13 cellular contexts compared by ENCODE assay signal in the genomic region with DNA sequence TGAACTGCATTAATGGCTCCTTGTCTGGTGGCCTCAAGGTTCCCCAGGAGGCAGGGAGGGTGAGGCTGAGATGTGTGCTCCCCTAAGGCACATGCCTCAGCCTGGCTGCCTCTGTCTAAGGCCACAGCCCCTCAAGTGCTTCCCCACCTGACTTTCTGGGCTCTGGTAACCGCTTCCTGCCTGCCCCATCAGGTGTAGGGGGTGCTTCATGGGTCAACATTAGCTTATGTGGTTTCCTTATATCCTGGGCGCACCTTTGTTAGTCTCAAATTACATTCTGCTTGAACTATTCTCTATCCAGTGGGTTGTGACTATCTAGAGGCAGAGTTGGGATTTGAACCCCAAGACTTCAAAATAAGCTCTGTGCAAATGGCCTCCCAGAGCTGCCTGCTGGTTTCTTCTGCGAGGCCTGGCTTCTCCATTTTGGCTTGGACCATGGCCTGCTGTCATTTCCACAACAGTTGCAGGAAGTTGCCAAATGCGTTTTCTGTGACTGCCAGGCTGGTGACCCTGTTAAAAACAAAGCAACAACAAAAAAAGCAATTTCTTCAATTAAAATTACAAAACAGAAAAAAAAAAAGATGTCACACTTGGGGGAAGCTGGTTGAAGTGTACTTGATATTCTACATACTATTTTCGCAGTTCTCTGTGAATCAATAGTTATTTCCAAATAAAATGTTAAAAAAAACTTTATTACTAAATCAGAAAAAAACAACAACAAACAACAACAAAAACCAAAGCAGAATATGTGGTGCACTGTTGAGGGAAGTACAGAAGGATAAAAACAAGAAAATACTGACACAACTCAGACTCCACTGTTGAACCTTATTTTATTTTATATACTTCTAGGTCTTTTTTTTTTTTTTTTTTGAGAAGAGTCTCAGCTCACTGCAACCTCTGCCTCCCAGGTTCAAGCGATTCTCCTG. TPM values are rescaled to one million over a fixed set of nuclear protein-coding genes. Genes with fewer than 3 reads are reported as not detected.
A peak's percentile ranks its signal among the peaks of the same experiment; 100 is the strongest.
DNase-seq lines count a peak whose midpoint lies in the region; ATAC-seq and TF ChIP-seq lines count a peak whose summit lies in the region.
"Had no signal": no experiment of that assay in that cellular context is flagged by ENCODE, and none has a peak within 500 bp of the region (broad histone marks: within the 10 kb centered on the region; RNA-seq: fewer than 3 reads in every experiment).

No MANE protein-coding gene starts in this region.

- peaks cover 5 to 12% (median 9%) of the 10 kb centered on the region in 3 donors for H3K9me3 Mint-ChIP-seq in T-cell

- no peaks in the 10 kb centered on the region for H3K27me3 Mint-ChIP-seq in T-cell
- H3K27me3 Mint-ChIP-seq: activated B cell treated with CpG ODN at 0.5 μM for 24 hours had no signal

- no peak overlapping the region for H3K9ac ChIP-seq in liver (ENCODE audit: low read depth in 1 of 2, low read length in 2 of 2)
- H3K9ac ChIP-seq: GM23248 had no signal

- H3K27ac ChIP-seq in liver (ENCODE audit: low read depth in 1 of 2, low read length in 2 of 2) = no peak overlapping the region
- H3K27ac ChIP-seq: C4-2B, GM23248 had no signal

- H3K9me3 ChIP-seq in liver (ENCODE audit: control insufficient read depth in 4 of 4, low read length in 3 of 4) = no peaks in the 10 kb centered on the region

- H3K4me1 Mint-ChIP-seq in T-cell = peaks cover 12 to 14% (median 14%) of the 10 kb centered on the region in 3 donors
- H3K4me1 Mint-ChIP-seq: activated B cell treated with CpG ODN at 0.5 μM for 24 hours had no signal

- ATAC-seq in T-cell (replicated peaks in 1 of 4) = peak; percentile 53 to 89 (median 64)

- no peaks in the 10 kb centered on the region for H3K27me3 ChIP-seq in liver (ENCODE audit: control insufficient read depth in 4 of 4, insufficient read depth in 4 of 4, low read length in 3 of 4)

- TF ChIP-seq RAD21 in liver (IDR thresholded peaks at IDR 0.05) = no peak

- CTCF ChIA-PET in T-cell (lab: Charles Lee) = interaction anchor here (0.6 kb wide), 2 partner anchors 562 to 678 kb away, joined by 4 read pairs; no protein-coding TSS in a partner anchor

- WGBS in liver = 87% methylated on average over 6 of the region's 6 CpGs

- H3K27ac Mint-ChIP-seq in T-cell = peak overlapping the region; percentile 80 to 85
- H3K27ac Mint-ChIP-seq: activated B cell treated with CpG ODN at 0.5 μM for 24 hours had no signal

- H3K36me3 Mint-ChIP-seq in T-cell = peaks cover 23% of the 10 kb centered on the region

- H3K4me1 ChIP-seq in liver (ENCODE audit: control insufficient read depth in 4 of 4, insufficient read depth in 4 of 4, low read length in 3 of 4) = no peaks in the 10 kb centered on the region

- peak; percentile 65 to 75 for DNase-seq in AML-193 (lab: John Stamatoyannopoulos, UW)
- DNase-seq in COLO668 (lab: John Stamatoyannopoulos, UW; ENCODE audit: unreplicated experiment) = peak; percentile 24
- peak in 3 of 34 experiments; percentile 16 to 43 (median 26) for DNase-seq in T-cell
- no peak for DNase-seq in NCI-H524 treated with DMSO at 0.1 percent for 48 hours (lab: John Stamatoyannopoulos, UW)
- no peak for DNase-seq in globus pallidus (ENCODE audit: low spot score)
- no peak for DNase-seq in erythroblast (lab: John Stamatoyannopoulos, UW)
- DNase-seq in GM03348 (ENCODE audit: low spot score) = no peak
- DNase-seq: activated B cell treated with CpG ODN at 0.5 μM for 24 hours; GM23248; SHP77; stimulated activated CD4-positive, alpha-beta T cell treated with anti-CD3 and anti-CD28 coated beads, Interleukin-15, amount 100 ng/mL, for 24 hours had no signal

- no peak overlapping the region for H3K4me3 ChIP-seq in liver (ENCODE audit: low read depth in 1 of 3, low read length in 3 of 3)
- H3K4me3 ChIP-seq: GM23248 had no signal

- TF ChIP-seq POLR2A in erythroblast (IDR thresholded peaks at IDR 0.05; ENCODE audit: low read length) = no peak

- no peaks in the 10 kb centered on the region for H3K36me3 ChIP-seq in liver (ENCODE audit: control insufficient read depth in 4 of 4, insufficient read depth in 3 of 4, low read depth in 1 of 4, low read length in 3 of 4)

- no peak for TF ChIP-seq CTCF in liver (IDR thresholded peaks at IDR 0.05; ENCODE audit: low read depth, low read length, missing input control)

- POLR2A ChIA-PET in T-cell (lab: Charles Lee) = interaction anchor here (0.6 kb wide), 2 partner anchors 38 to 817 kb away, joined by 3 read pairs; no protein-coding TSS in a partner anchor

- no peak overlapping the region for H3K4me3 Mint-ChIP-seq in T-cell
- H3K4me3 Mint-ChIP-seq: activated B cell treated with CpG ODN at 0.5 μM for 24 hours had no signal

TF ChIP-seq in liver, 16 proteins besides CTCF, POLR2A, EP300 and RAD21:
- TF ChIP-seq ATF3 (IDR thresholded peaks at IDR 0.05) (no peak), NR2F2 (IDR thresholded peaks at IDR 0.05) (no peak), TAF1 (conservative IDR thresholded peaks at IDR 0.05) (no peak), HNF4A (conservative IDR thresholded peaks at IDR 0.05) (no peak), SP1 (IDR thresholded peaks at IDR 0.05) (no peak), FOXA1 (IDR thresholded peaks at IDR 0.05) (no peak), YY1 (IDR thresholded peaks at IDR 0.05) (peak; percentile 32)
- TF ChIP-seq, protein P1, sequence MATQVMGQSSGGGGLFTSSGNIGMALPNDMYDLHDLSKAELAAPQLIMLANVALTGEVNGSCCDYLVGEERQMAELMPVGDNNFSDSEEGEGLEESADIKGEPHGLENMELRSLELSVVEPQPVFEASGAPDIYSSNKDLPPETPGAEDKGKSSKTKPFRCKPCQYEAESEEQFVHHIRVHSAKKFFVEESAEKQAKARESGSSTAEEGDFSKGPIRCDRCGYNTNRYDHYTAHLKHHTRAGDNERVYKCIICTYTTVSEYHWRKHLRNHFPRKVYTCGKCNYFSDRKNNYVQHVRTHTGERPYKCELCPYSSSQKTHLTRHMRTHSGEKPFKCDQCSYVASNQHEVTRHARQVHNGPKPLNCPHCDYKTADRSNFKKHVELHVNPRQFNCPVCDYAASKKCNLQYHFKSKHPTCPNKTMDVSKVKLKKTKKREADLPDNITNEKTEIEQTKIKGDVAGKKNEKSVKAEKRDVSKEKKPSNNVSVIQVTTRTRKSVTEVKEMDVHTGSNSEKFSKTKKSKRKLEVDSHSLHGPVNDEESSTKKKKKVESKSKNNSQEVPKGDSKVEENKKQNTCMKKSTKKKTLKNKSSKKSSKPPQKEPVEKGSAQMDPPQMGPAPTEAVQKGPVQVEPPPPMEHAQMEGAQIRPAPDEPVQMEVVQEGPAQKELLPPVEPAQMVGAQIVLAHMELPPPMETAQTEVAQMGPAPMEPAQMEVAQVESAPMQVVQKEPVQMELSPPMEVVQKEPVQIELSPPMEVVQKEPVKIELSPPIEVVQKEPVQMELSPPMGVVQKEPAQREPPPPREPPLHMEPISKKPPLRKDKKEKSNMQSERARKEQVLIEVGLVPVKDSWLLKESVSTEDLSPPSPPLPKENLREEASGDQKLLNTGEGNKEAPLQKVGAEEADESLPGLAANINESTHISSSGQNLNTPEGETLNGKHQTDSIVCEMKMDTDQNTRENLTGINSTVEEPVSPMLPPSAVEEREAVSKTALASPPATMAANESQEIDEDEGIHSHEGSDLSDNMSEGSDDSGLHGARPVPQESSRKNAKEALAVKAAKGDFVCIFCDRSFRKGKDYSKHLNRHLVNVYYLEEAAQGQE (IDR thresholded peaks at IDR 0.05) = no peak

RNA-seq across cellular contexts. Expression of gene ZNFX1, which starts 20.0 kb away (rescaled TPM):
- total RNA-seq in T-cell = 10 to 100 TPM; 53.8 to 72.2 (median 64.7) TPM
- 10 to 100 TPM; 10.1 to 16.1 TPM for total RNA-seq in liver
- 1 to 10 TPM; 6.9 to 7.2 TPM for polyA plus RNA-seq in liver

Comparison
In these comparisons a context has a peak if more than half of its experiments do, and no peak if none do; other contexts are left out.
1. DNase-seq: peak in AML-193 (2 of 2) and COLO668 (single experiment); none in NCI-H524 treated with DMSO at 0.1 percent for 48 hours (single experiment), globus pallidus (single experiment), erythroblast (0 of 2) and GM03348 (single experiment).